In the genomic region with DNA sequence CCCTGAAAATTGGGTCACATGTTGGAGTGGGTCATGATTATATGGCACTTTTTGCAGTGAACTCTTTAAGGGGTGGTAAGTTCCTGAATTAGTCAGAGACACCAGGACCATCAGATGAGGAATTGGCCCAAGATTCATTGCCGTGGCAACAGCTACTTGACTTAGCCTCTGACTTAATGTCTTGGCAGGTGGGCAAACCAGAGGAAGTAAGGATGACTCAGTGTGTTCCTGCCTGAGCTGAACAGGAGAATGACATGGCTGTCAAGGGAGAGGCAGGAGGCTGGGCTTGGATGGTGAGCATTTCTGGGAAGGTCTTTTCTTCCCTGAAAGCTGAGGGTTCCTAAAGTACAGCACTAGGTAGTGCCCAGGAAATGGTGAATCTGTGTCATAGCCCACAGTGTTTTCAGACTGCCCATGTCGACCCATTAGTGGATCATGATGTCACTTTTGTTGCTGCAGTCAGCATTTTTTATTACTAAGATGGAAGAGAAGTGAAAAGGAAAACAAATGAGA, we compare ENCODE assay signal across 9 cellular contexts.
DNase-seq lines count a peak whose midpoint lies in the region; ATAC-seq and TF ChIP-seq lines count a peak whose summit lies in the region.
"Had no signal": no experiment of that assay in that cellular context is flagged by ENCODE, and none has a peak within 500 bp of the region (broad histone marks: within the 10 kb centered on the region; RNA-seq: fewer than 3 reads in every experiment).

No MANE protein-coding gene starts in this region.

- H3K4me1 Mint-ChIP-seq in GM23338, result peaks cover 6% of the 10 kb centered on the region; the same call in 2 of the 3 replicates
- peaks cover 11% of the 10 kb centered on the region for H3K4me1 Mint-ChIP-seq in activated CD4-positive, alpha-beta T cell treated with anti-CD3 and anti-CD28 coated beads, Interleukin-2, amount 10 ng/mL, durations not matched to agents 7 days and 5 days

- H2AFZ ChIP-seq in GM23338, result no peak overlapping the region

- no peak for TF ChIP-seq EP300 in gastroesophageal sphincter (IDR thresholded peaks at IDR 0.05)

- H3K9me3 ChIP-seq in gastroesophageal sphincter, result no peaks in the 10 kb centered on the region

- TF ChIP-seq POLR2A in gastroesophageal sphincter (IDR thresholded peaks at IDR 0.05), result no peak

- no peaks in the 10 kb centered on the region for H3K36me3 Mint-ChIP-seq in GM23338 (ENCODE audit: low read depth)
- peaks cover 3% of the 10 kb centered on the region for H3K36me3 Mint-ChIP-seq in activated CD4-positive, alpha-beta T cell treated with anti-CD3 and anti-CD28 coated beads, Interleukin-2, amount 10 ng/mL, durations not matched to agents 7 days and 5 days (ENCODE audit: low read depth)

- CTCF ChIA-PET in activated CD4-positive, alpha-beta T cell treated with anti-CD3 and anti-CD28 coated beads, Interleukin-2, amount 10 ng/mL, durations not matched to agents 7 days and 5 days (lab: Charles Lee), result interaction anchor here (1.0 kb wide), 1 partner anchor 113 kb away, joined by 3 read pairs; no protein-coding TSS in a partner anchor

- peaks cover 2% of the 10 kb centered on the region; the same call in 1 of the 3 replicates for H3K9me3 Mint-ChIP-seq in GM23338
- peaks cover 4% of the 10 kb centered on the region for H3K9me3 Mint-ChIP-seq in activated CD4-positive, alpha-beta T cell treated with anti-CD3 and anti-CD28 coated beads, Interleukin-2, amount 10 ng/mL, durations not matched to agents 7 days and 5 days

- in situ Hi-C loops in ACHN (cut with HindIII; ENCODE audit: low pct_ligation_motif_present, low pct_unique_long_range_greater_than_20kb, low sequenced_read_pairs), result no loop called here

- H3K27me3 ChIP-seq in GM23338 (ENCODE audit: insufficient read depth), result no peaks in the 10 kb centered on the region
- H3K27me3 ChIP-seq in gastroesophageal sphincter, result no peaks in the 10 kb centered on the region
- H3K27me3 ChIP-seq: cardiac muscle cell had no signal

- H3K4me3 Mint-ChIP-seq in GM23338, result no peak overlapping the region
- no peak overlapping the region for H3K4me3 Mint-ChIP-seq in activated CD4-positive, alpha-beta T cell treated with anti-CD3 and anti-CD28 coated beads, Interleukin-2, amount 10 ng/mL, durations not matched to agents 7 days and 5 days

- H3K27ac Mint-ChIP-seq in GM23338, result 0 out of 2 replicates have a peak overlapping the region, but pooled peaks have one; percentile 35
- no peak overlapping the region for H3K27ac Mint-ChIP-seq in activated CD4-positive, alpha-beta T cell treated with anti-CD3 and anti-CD28 coated beads, Interleukin-2, amount 10 ng/mL, durations not matched to agents 7 days and 5 days

- H3K27ac ChIP-seq in GM23338 (ENCODE audit: low read depth) (no peak overlapping the region), gastroesophageal sphincter (peak overlapping the region in 3 of 4 donors; percentile 28 to 64 (median 46))
- H3K27ac ChIP-seq: cardiac muscle cell had no signal

- POLR2A ChIA-PET in activated CD4-positive, alpha-beta T cell treated with anti-CD3 and anti-CD28 coated beads, Interleukin-2, amount 10 ng/mL, durations not matched to agents 7 days and 5 days (lab: Charles Lee), result no interaction called here

- H3F3A ChIP-seq in GM23338 (replicated peaks; ENCODE audit: low read depth), result no peaks in the 10 kb centered on the region

- H3K4me1 ChIP-seq in GM23338 (ENCODE audit: insufficient read depth), result no peaks in the 10 kb centered on the region
- H3K4me1 ChIP-seq in gastroesophageal sphincter, result no peaks in the 10 kb centered on the region

- no peaks in the 10 kb centered on the region for H3K9me2 ChIP-seq in GM23338 (ENCODE audit: insufficient read depth)

- H3K4me3 ChIP-seq in GM23338, result no peak overlapping the region
- H3K4me3 ChIP-seq in gastroesophageal sphincter, result no peak overlapping the region
- H3K4me3 ChIP-seq: cardiac muscle cell had no signal

- DNase-seq in ACHN (peak; percentile 95), GM23338 (ENCODE audit: low spot score) (peak; percentile 22), NCI-H2081 treated with DMSO at 0.1 percent for 48 hours (lab: John Stamatoyannopoulos, UW) (no peak)
- peak; percentile 14 for DNase-seq in activated CD4-positive, alpha-beta T cell treated with anti-CD3 and anti-CD28 coated beads, Interleukin-2, amount 10 ng/mL, durations not matched to agents 7 days and 5 days
- peak; percentile 13 to 29 for DNase-seq in stimulated activated CD8-positive, alpha-beta memory T cell treated with anti-CD3 and anti-CD28 coated beads, Interleukin-15, amount 100 ng/mL, for 48 hours (ENCODE audit: low read depth in 2 of 2)

- 13 to 45% methylated on average over 1 to 2 of the region's 2 CpGs for WGBS in gastroesophageal sphincter (ENCODE audit: low coverage in 1 of 2), 2 donors

- H3K36me3 ChIP-seq in GM23338 (ENCODE audit: insufficient read depth), result no peaks in the 10 kb centered on the region
- H3K36me3 ChIP-seq in gastroesophageal sphincter, result no peaks in the 10 kb centered on the region
- H3K36me3 ChIP-seq: cardiac muscle cell had no signal

- H4K20me1 ChIP-seq in GM23338 (replicated peaks; ENCODE audit: insufficient read depth), result 0 out of 2 replicates have a peak, but pooled peaks cover 3% of the 10 kb centered on the region

- H3K4me2 ChIP-seq in GM23338, result no peak overlapping the region

- ATAC-seq in GM23338 (no peak), gastroesophageal sphincter (peak; percentile 95), GM19455 (IDR thresholded peaks at IDR 0.05; ENCODE audit: unreplicated experiment) (no peak), GM21526 (IDR thresholded peaks at IDR 0.05; ENCODE audit: low FRiP score, unreplicated experiment) (no peak)

- no peaks in the 10 kb centered on the region for H3K27me3 Mint-ChIP-seq in GM23338 (ENCODE audit: insufficient read depth, low read depth, poor library complexity)
- no peaks in the 10 kb centered on the region for H3K27me3 Mint-ChIP-seq in activated CD4-positive, alpha-beta T cell treated with anti-CD3 and anti-CD28 coated beads, Interleukin-2, amount 10 ng/mL, durations not matched to agents 7 days and 5 days

- TF ChIP-seq CTCF in GM23338 (conservative IDR thresholded peaks at IDR 0.05; ENCODE audit: low read depth in 2 of 2) (no peak), gastroesophageal sphincter (IDR thresholded peaks at IDR 0.05) (no peak)

- H3K79me2 ChIP-seq in GM23338 (replicated peaks; ENCODE audit: insufficient read depth), result no peaks in the 10 kb centered on the region

TF ChIP-seq in GM23338, 12 proteins besides CTCF, POLR2A, EP300 and RAD21 (continues in another document):
- TF ChIP-seq ZNF114 (CRISPR knock-in tag; IDR thresholded peaks at IDR 0.05) (no peak), CREB1 (CRISPR knock-in tag; IDR thresholded peaks at IDR 0.05; ENCODE audit: low read depth) (no peak), EZH2 (IDR thresholded peaks at IDR 0.05; ENCODE audit: low read depth, unreplicated experiment) (no peak), POLR2AphosphoS5 (IDR thresholded peaks at IDR 0.05; ENCODE audit: low read depth) (no peak), STAT1 (IDR thresholded peaks at IDR 0.05; ENCODE audit: unreplicated experiment) (no peak), NANOG (IDR thresholded peaks at IDR 0.05; ENCODE audit: borderline replicate concordance) (no peak), JUNB (IDR thresholded peaks at IDR 0.05; ENCODE audit: unreplicated experiment) (no peak), EZH2phosphoT487 (IDR thresholded peaks at IDR 0.05; ENCODE audit: unreplicated experiment) (no peak)
- TF ChIP-seq, protein P1, sequence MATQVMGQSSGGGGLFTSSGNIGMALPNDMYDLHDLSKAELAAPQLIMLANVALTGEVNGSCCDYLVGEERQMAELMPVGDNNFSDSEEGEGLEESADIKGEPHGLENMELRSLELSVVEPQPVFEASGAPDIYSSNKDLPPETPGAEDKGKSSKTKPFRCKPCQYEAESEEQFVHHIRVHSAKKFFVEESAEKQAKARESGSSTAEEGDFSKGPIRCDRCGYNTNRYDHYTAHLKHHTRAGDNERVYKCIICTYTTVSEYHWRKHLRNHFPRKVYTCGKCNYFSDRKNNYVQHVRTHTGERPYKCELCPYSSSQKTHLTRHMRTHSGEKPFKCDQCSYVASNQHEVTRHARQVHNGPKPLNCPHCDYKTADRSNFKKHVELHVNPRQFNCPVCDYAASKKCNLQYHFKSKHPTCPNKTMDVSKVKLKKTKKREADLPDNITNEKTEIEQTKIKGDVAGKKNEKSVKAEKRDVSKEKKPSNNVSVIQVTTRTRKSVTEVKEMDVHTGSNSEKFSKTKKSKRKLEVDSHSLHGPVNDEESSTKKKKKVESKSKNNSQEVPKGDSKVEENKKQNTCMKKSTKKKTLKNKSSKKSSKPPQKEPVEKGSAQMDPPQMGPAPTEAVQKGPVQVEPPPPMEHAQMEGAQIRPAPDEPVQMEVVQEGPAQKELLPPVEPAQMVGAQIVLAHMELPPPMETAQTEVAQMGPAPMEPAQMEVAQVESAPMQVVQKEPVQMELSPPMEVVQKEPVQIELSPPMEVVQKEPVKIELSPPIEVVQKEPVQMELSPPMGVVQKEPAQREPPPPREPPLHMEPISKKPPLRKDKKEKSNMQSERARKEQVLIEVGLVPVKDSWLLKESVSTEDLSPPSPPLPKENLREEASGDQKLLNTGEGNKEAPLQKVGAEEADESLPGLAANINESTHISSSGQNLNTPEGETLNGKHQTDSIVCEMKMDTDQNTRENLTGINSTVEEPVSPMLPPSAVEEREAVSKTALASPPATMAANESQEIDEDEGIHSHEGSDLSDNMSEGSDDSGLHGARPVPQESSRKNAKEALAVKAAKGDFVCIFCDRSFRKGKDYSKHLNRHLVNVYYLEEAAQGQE (IDR thresholded peaks at IDR 0.05; ENCODE audit: unreplicated experiment), result no peak
- TF ChIP-seq, protein P2, sequence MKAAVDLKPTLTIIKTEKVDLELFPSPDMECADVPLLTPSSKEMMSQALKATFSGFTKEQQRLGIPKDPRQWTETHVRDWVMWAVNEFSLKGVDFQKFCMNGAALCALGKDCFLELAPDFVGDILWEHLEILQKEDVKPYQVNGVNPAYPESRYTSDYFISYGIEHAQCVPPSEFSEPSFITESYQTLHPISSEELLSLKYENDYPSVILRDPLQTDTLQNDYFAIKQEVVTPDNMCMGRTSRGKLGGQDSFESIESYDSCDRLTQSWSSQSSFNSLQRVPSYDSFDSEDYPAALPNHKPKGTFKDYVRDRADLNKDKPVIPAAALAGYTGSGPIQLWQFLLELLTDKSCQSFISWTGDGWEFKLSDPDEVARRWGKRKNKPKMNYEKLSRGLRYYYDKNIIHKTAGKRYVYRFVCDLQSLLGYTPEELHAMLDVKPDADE (IDR thresholded peaks at IDR 0.05), result no peak
